Comparison of ENCODE assay signal across 20 cellular contexts in the genomic region with DNA sequence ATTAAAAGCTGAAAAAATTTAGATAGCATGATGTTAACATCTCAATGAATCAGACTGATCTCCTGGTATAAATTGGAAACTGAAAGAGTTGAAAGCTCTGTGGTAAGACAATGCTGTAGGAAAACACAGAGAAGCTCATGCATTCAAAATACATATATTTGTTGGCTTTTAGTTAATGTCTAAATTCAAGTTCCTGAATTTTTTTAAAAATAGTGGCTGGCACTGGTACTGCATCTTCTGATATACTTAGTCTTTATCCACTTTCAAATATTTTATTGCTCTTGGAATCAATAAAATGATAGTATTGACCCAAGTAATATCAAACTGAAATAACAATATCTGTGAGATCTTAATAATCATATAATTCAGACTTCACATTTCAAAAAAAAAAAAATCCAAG.
DNase-seq lines count a peak whose midpoint lies in the region; ATAC-seq and TF ChIP-seq lines count a peak whose summit lies in the region.
"Had no signal": no experiment of that assay in that cellular context is flagged by ENCODE, and none has a peak within 500 bp of the region (broad histone marks: within the 10 kb centered on the region; RNA-seq: fewer than 3 reads in every experiment).

No MANE protein-coding gene starts in this region.

- POLR2A ChIA-PET in naive thymus-derived CD8-positive, alpha-beta T cell (lab: Charles Lee), result no interaction called here

- ATAC-seq in naive thymus-derived CD8-positive, alpha-beta T cell, result no peak

- H3K4me1 Mint-ChIP-seq in endodermal cell (no peaks in the 10 kb centered on the region), neural crest cell (no peaks in the 10 kb centered on the region)
- no peaks in the 10 kb centered on the region for H3K4me1 Mint-ChIP-seq in naive thymus-derived CD8-positive, alpha-beta T cell
- H3K4me1 Mint-ChIP-seq: activated CD4-positive, alpha-beta T cell treated with anti-CD3 and anti-CD28 coated beads, Interleukin-2, amount 10 ng/mL, durations not matched to agents 24 days and 14 days; activated naive CD4-positive, alpha-beta T cell treated with anti-CD3 and anti-CD28 coated beads, Interleukin-2, amount 10 ng/mL, durations not matched to agents 7 days and 5 days; B cell had no signal

- TF ChIP-seq CTCF in AG09309 (IDR thresholded peaks at IDR 0.05; ENCODE audit: control insufficient read depth, insufficient read depth, low read depth, low read length, missing control alignments), result peak; percentile 10
- TF ChIP-seq CTCF in endodermal cell (conservative IDR thresholded peaks at IDR 0.05), result peak; percentile 62
- TF ChIP-seq CTCF in neural crest cell (conservative IDR thresholded peaks at IDR 0.05), result peak; percentile 61

- H3K27me3 ChIP-seq in endodermal cell (ENCODE audit: control insufficient read depth, insufficient read depth, low read length, poor library complexity, severe bottlenecking), result no peaks in the 10 kb centered on the region
- H3K27me3 ChIP-seq: SJCRH30 had no signal

- no peak overlapping the region for H3K4me3 ChIP-seq in AG09309 (ENCODE audit: control insufficient read depth, low read depth, low read length)
- no peak overlapping the region for H3K4me3 ChIP-seq in endodermal cell (ENCODE audit: low read length)
- H3K4me3 ChIP-seq: prostate gland, SJCRH30 had no signal

- H3K9me3 Mint-ChIP-seq in endodermal cell, result peaks cover 6% of the 10 kb centered on the region
- H3K9me3 Mint-ChIP-seq in neural crest cell, result peaks cover 4% of the 10 kb centered on the region
- H3K9me3 Mint-ChIP-seq in naive thymus-derived CD8-positive, alpha-beta T cell, result peaks cover 0 to 10% (median 4%) of the 10 kb centered on the region in 9 donors
- H3K9me3 Mint-ChIP-seq: activated CD4-positive, alpha-beta T cell treated with anti-CD3 and anti-CD28 coated beads, Interleukin-2, amount 10 ng/mL, durations not matched to agents 24 days and 14 days; activated naive CD4-positive, alpha-beta T cell treated with anti-CD3 and anti-CD28 coated beads, Interleukin-2, amount 10 ng/mL, durations not matched to agents 7 days and 5 days had no signal

- no peaks in the 10 kb centered on the region for H3K27me3 Mint-ChIP-seq in endodermal cell (ENCODE audit: insufficient read depth)
- H3K27me3 Mint-ChIP-seq in neural crest cell (ENCODE audit: low read depth), result no peaks in the 10 kb centered on the region
- no peaks in the 10 kb centered on the region for H3K27me3 Mint-ChIP-seq in naive thymus-derived CD8-positive, alpha-beta T cell
- H3K27me3 Mint-ChIP-seq: activated CD4-positive, alpha-beta T cell treated with anti-CD3 and anti-CD28 coated beads, Interleukin-2, amount 10 ng/mL, durations not matched to agents 24 days and 14 days; activated naive CD4-positive, alpha-beta T cell treated with anti-CD3 and anti-CD28 coated beads, Interleukin-2, amount 10 ng/mL, durations not matched to agents 7 days and 5 days; B cell; stimulated activated naive CD8-positive, alpha-beta T cell treated with anti-CD3 and anti-CD28 coated beads, Interleukin-15, Interleukin-2, amounts not matched to agents 100 ng/mL and 50 ng/mL, for 24 hours had no signal

- H3K4me1 ChIP-seq in endodermal cell (ENCODE audit: control insufficient read depth, insufficient read depth, low read length), result no peaks in the 10 kb centered on the region
- H3K4me1 ChIP-seq: prostate gland had no signal

- H3K27ac ChIP-seq in endodermal cell (ENCODE audit: low read depth, low read length), result no peak overlapping the region
- H3K27ac ChIP-seq: prostate gland, SJCRH30 had no signal

- no peak for DNase-seq in AG09309 (ENCODE audit: low read depth)
- peak; percentile 3 for DNase-seq in NAMALWA (ENCODE audit: low spot score)
- DNase-seq in endodermal cell, result no peak
- DNase-seq in neural crest cell (ENCODE audit: low read depth, low spot score), result no peak
- no peak for DNase-seq in naive thymus-derived CD8-positive, alpha-beta T cell
- DNase-seq in DMS153 (lab: John Stamatoyannopoulos, UW), result no peak
- no peak for DNase-seq in amygdala (lab: John Stamatoyannopoulos, UW)
- DNase-seq in stimulated activated naive CD4-positive, alpha-beta T cell (lab: John Stamatoyannopoulos, UW), result no peak
- DNase-seq: activated CD4-positive, alpha-beta T cell treated with anti-CD3 and anti-CD28 coated beads, Interleukin-2, amount 10 ng/mL, durations not matched to agents 24 days and 14 days; activated naive CD4-positive, alpha-beta T cell treated with anti-CD3 and anti-CD28 coated beads, Interleukin-2, amount 10 ng/mL, durations not matched to agents 7 days and 5 days; caudate nucleus; head of caudate nucleus; KG1; NCI-H1417; NCI-H345; SJCRH30; T1000 had no signal

- no peaks in the 10 kb centered on the region for H3K36me3 Mint-ChIP-seq in endodermal cell (ENCODE audit: low read depth)
- no peaks in the 10 kb centered on the region for H3K36me3 Mint-ChIP-seq in neural crest cell (ENCODE audit: low read depth)
- H3K36me3 Mint-ChIP-seq in naive thymus-derived CD8-positive, alpha-beta T cell, result no peaks in the 10 kb centered on the region
- H3K36me3 Mint-ChIP-seq: activated naive CD4-positive, alpha-beta T cell treated with anti-CD3 and anti-CD28 coated beads, Interleukin-2, amount 10 ng/mL, durations not matched to agents 7 days and 5 days had no signal

- H3K27ac Mint-ChIP-seq in endodermal cell, result no peak overlapping the region
- no peak overlapping the region for H3K27ac Mint-ChIP-seq in neural crest cell (ENCODE audit: unreplicated experiment)
- no peak overlapping the region for H3K27ac Mint-ChIP-seq in naive thymus-derived CD8-positive, alpha-beta T cell
- H3K27ac Mint-ChIP-seq: activated CD4-positive, alpha-beta T cell treated with anti-CD3 and anti-CD28 coated beads, Interleukin-2, amount 10 ng/mL, durations not matched to agents 24 days and 14 days; activated naive CD4-positive, alpha-beta T cell treated with anti-CD3 and anti-CD28 coated beads, Interleukin-2, amount 10 ng/mL, durations not matched to agents 7 days and 5 days; B cell; stimulated activated naive CD8-positive, alpha-beta T cell treated with anti-CD3 and anti-CD28 coated beads, Interleukin-15, Interleukin-2, amounts not matched to agents 100 ng/mL and 50 ng/mL, for 24 hours had no signal

- no peaks in the 10 kb centered on the region for H3K9me3 ChIP-seq in endodermal cell (ENCODE audit: control insufficient read depth, low read length)
- H3K9me3 ChIP-seq: prostate gland, SJCRH30 had no signal

- no peaks in the 10 kb centered on the region for H3K36me3 ChIP-seq in endodermal cell (ENCODE audit: control insufficient read depth, insufficient read depth, low read length)
- H3K36me3 ChIP-seq: prostate gland, SJCRH30 had no signal

- H3K9ac ChIP-seq in endodermal cell (ENCODE audit: extremely low read depth, low read length, poor library complexity, severe bottlenecking), result no peak overlapping the region

- H3K4me3 Mint-ChIP-seq in endodermal cell, result no peak overlapping the region
- H3K4me3 Mint-ChIP-seq in neural crest cell, result no peak overlapping the region
- H3K4me3 Mint-ChIP-seq in naive thymus-derived CD8-positive, alpha-beta T cell, result no peak overlapping the region
- H3K4me3 Mint-ChIP-seq: activated CD4-positive, alpha-beta T cell treated with anti-CD3 and anti-CD28 coated beads, Interleukin-2, amount 10 ng/mL, durations not matched to agents 24 days and 14 days; activated naive CD4-positive, alpha-beta T cell treated with anti-CD3 and anti-CD28 coated beads, Interleukin-2, amount 10 ng/mL, durations not matched to agents 7 days and 5 days; B cell; stimulated activated naive CD8-positive, alpha-beta T cell treated with anti-CD3 and anti-CD28 coated beads, Interleukin-15, Interleukin-2, amounts not matched to agents 100 ng/mL and 50 ng/mL, for 24 hours had no signal

Comparison
In these comparisons a context has a peak if more than half of its experiments do, and no peak if none do; other contexts are left out.
1. CTCF ChIP-seq: peak in every context shown above with its lines; median percentile 62 in endodermal cell; 61 in neural crest cell; 10 in AG09309.